24 cellular contexts compared by ENCODE assay signal in genomic region chr17:82062076-82062983, GRCh38. TPM values are rescaled to one million over a fixed set of nuclear protein-coding genes. Genes with fewer than 3 reads are reported as not detected.
DNase-seq lines count a peak whose midpoint lies in the region; ATAC-seq and TF ChIP-seq lines count a peak whose summit lies in the region.
"Had no signal": no experiment of that assay in that cellular context is flagged by ENCODE, and none has a peak within 500 bp of the region (broad histone marks: within the 10 kb centered on the region; RNA-seq: fewer than 3 reads in every experiment).

No MANE protein-coding gene starts in this region.

- intact Hi-C loops in CD4-positive, alpha-beta memory T cell (cut with micrococcal nuclease), result no loop called here
- intact Hi-C loops in lower lobe of right lung (cut with DNase I), result no loop called here

- H3K27ac Mint-ChIP-seq in CD4-positive, alpha-beta memory T cell, result peak overlapping the region in 4 of 7 donors; percentile 4 to 54 (median 32)
- H3K27ac Mint-ChIP-seq in nephron, result no peak overlapping the region
- no peak overlapping the region for H3K27ac Mint-ChIP-seq in activated CD4-positive, alpha-beta T cell treated with anti-CD3 and anti-CD28 coated beads, Interleukin-2, amount 10 ng/mL, durations not matched to agents 7 days and 5 days
- H3K27ac Mint-ChIP-seq: activated naive CD4-positive, alpha-beta T cell treated with anti-CD3 and anti-CD28 coated beads, Interleukin-2, amount 50 U/mL, for 72 hours; effector memory CD8-positive, alpha-beta T cell; WTC11 had no signal

- no peak overlapping the region for H3K27ac ChIP-seq in CD4-positive, alpha-beta memory T cell (ENCODE audit: low read depth, low read length)
- peak overlapping the region; percentile 95 for H3K27ac ChIP-seq in VCaP
- H3K27ac ChIP-seq in lower lobe of right lung, result no peak overlapping the region
- H3K27ac ChIP-seq: coronary artery, esophagus squamous epithelium, neutrophil, tibial nerve had no signal

- ATAC-seq in lower lobe of right lung (no peak), HG03097 (IDR thresholded peaks at IDR 0.05; ENCODE audit: low FRiP score, unreplicated experiment) (no peak)
- ATAC-seq: activated naive CD4-positive, alpha-beta T cell treated with anti-CD3 and anti-CD28 coated beads, Interleukin-2, amount 50 U/mL, for 72 hours; effector memory CD8-positive, alpha-beta T cell; WTC11 had no signal

- peaks cover 0 to 22% (median 12%) of the 10 kb centered on the region in 4 donors for H3K4me1 Mint-ChIP-seq in CD4-positive, alpha-beta memory T cell
- H3K4me1 Mint-ChIP-seq in nephron, result no peaks in the 10 kb centered on the region
- H3K4me1 Mint-ChIP-seq in activated CD4-positive, alpha-beta T cell treated with anti-CD3 and anti-CD28 coated beads, Interleukin-2, amount 10 ng/mL, durations not matched to agents 7 days and 5 days, result peaks cover 11% of the 10 kb centered on the region

- no peak for TF ChIP-seq CTCF in VCaP (conservative IDR thresholded peaks at IDR 0.05)
- TF ChIP-seq CTCF in nephron (IDR thresholded peaks at IDR 0.05; ENCODE audit: unreplicated experiment in 3 of 3), result no peak
- no peak for TF ChIP-seq CTCF in lower lobe of right lung (IDR thresholded peaks at IDR 0.05)

- H3K27me3 ChIP-seq in CD4-positive, alpha-beta memory T cell (ENCODE audit: insufficient read depth, low read length), result no peaks in the 10 kb centered on the region
- H3K27me3 ChIP-seq in lower lobe of right lung (ENCODE audit: low read depth), result no peaks in the 10 kb centered on the region
- H3K27me3 ChIP-seq: esophagus squamous epithelium, neutrophil, tibial nerve had no signal

- peaks cover 14% of the 10 kb centered on the region for H3K36me3 ChIP-seq in CD4-positive, alpha-beta memory T cell (ENCODE audit: insufficient read depth, low read length)
- peaks cover 64% of the 10 kb centered on the region for H3K36me3 ChIP-seq in lower lobe of right lung

- peaks cover 0 to 2% (median 0%) of the 10 kb centered on the region in 8 donors for H3K9me3 Mint-ChIP-seq in CD4-positive, alpha-beta memory T cell
- H3K9me3 Mint-ChIP-seq in nephron, result no peaks in the 10 kb centered on the region
- H3K9me3 Mint-ChIP-seq in activated CD4-positive, alpha-beta T cell treated with anti-CD3 and anti-CD28 coated beads, Interleukin-2, amount 10 ng/mL, durations not matched to agents 7 days and 5 days, result no peaks in the 10 kb centered on the region
- H3K9me3 Mint-ChIP-seq: activated naive CD4-positive, alpha-beta T cell treated with anti-CD3 and anti-CD28 coated beads, Interleukin-2, amount 50 U/mL, for 72 hours; effector memory CD8-positive, alpha-beta T cell; WTC11 had no signal

- peak; percentile 46 for DNase-seq in DMS53 (lab: John Stamatoyannopoulos, UW)
- DNase-seq in DMS53 treated with DMSO at 0.1 percent for 48 hours (lab: John Stamatoyannopoulos, UW; ENCODE audit: unreplicated experiment), result no peak
- no peak for DNase-seq in CD4-positive, alpha-beta memory T cell
- no peak for DNase-seq in lower lobe of right lung
- DNase-seq in activated CD4-positive, alpha-beta T cell treated with anti-CD3 and anti-CD28 coated beads, Interleukin-2, amount 10 ng/mL, durations not matched to agents 7 days and 5 days, result no peak
- DNase-seq: AML-193; aorta; effector memory CD8-positive, alpha-beta T cell; esophagus squamous epithelium; foreskin melanocyte; HCEC 1CT; NCI-H1694 treated with DMSO at 0.1 percent for 48 hours; NCI-H510A; stimulated activated CD8-positive, alpha-beta memory T cell treated with anti-CD3 and anti-CD28 coated beads, Interleukin-4, amount 100 ng/mL, for 48 hours; T-helper 9 cell had no signal

- no peaks in the 10 kb centered on the region for H3K9me3 ChIP-seq in CD4-positive, alpha-beta memory T cell (ENCODE audit: control insufficient read depth in 1 of 2, low read length in 2 of 2)
- H3K9me3 ChIP-seq in lower lobe of right lung, result no peaks in the 10 kb centered on the region
- H3K9me3 ChIP-seq: esophagus squamous epithelium, neutrophil, tibial nerve had no signal

- POLR2A ChIA-PET in CD4-positive, alpha-beta memory T cell (lab: Charles Lee; ENCODE audit: partially characterized antibody), result no interaction called here
- POLR2A ChIA-PET in activated CD4-positive, alpha-beta T cell treated with anti-CD3 and anti-CD28 coated beads, Interleukin-2, amount 10 ng/mL, durations not matched to agents 7 days and 5 days (lab: Charles Lee), result no interaction called here

- no peak overlapping the region for H3K4me3 ChIP-seq in CD4-positive, alpha-beta memory T cell (ENCODE audit: low read length in 2 of 2)
- no peak overlapping the region for H3K4me3 ChIP-seq in lower lobe of right lung
- H3K4me3 ChIP-seq: coronary artery, esophagus squamous epithelium, tibial nerve had no signal

- CTCF ChIA-PET in CD4-positive, alpha-beta memory T cell (lab: Charles Lee; ENCODE audit: partially characterized antibody), result no interaction called here
- CTCF ChIA-PET in activated CD4-positive, alpha-beta T cell treated with anti-CD3 and anti-CD28 coated beads, Interleukin-2, amount 10 ng/mL, durations not matched to agents 7 days and 5 days (lab: Charles Lee), result no interaction called here

- H3K4me1 ChIP-seq in CD4-positive, alpha-beta memory T cell (ENCODE audit: insufficient read depth, low read length), result peaks cover 28% of the 10 kb centered on the region
- peaks cover 26% of the 10 kb centered on the region for H3K4me1 ChIP-seq in lower lobe of right lung

- H3K27me3 Mint-ChIP-seq in CD4-positive, alpha-beta memory T cell, result no peaks in the 10 kb centered on the region
- no peaks in the 10 kb centered on the region for H3K27me3 Mint-ChIP-seq in nephron (ENCODE audit: low read depth)
- H3K27me3 Mint-ChIP-seq in activated CD4-positive, alpha-beta T cell treated with anti-CD3 and anti-CD28 coated beads, Interleukin-2, amount 10 ng/mL, durations not matched to agents 7 days and 5 days, result no peaks in the 10 kb centered on the region
- H3K27me3 Mint-ChIP-seq: effector memory CD8-positive, alpha-beta T cell had no signal

- peaks cover 0 to 19% of the 10 kb centered on the region in 2 donors for H3K36me3 Mint-ChIP-seq in CD4-positive, alpha-beta memory T cell
- peaks cover 9% of the 10 kb centered on the region for H3K36me3 Mint-ChIP-seq in nephron (ENCODE audit: low read depth)
- peaks cover 3% of the 10 kb centered on the region for H3K36me3 Mint-ChIP-seq in activated CD4-positive, alpha-beta T cell treated with anti-CD3 and anti-CD28 coated beads, Interleukin-2, amount 10 ng/mL, durations not matched to agents 7 days and 5 days (ENCODE audit: low read depth)

- no peak overlapping the region for H3K4me3 Mint-ChIP-seq in CD4-positive, alpha-beta memory T cell
- H3K4me3 Mint-ChIP-seq in nephron, result peak overlapping the region; percentile 32 to 63 (median 44)
- H3K4me3 Mint-ChIP-seq in activated CD4-positive, alpha-beta T cell treated with anti-CD3 and anti-CD28 coated beads, Interleukin-2, amount 10 ng/mL, durations not matched to agents 7 days and 5 days, result no peak overlapping the region
- H3K4me3 Mint-ChIP-seq: effector memory CD8-positive, alpha-beta T cell; WTC11 had no signal

RNA-seq across cellular contexts. Expression of gene DUS1L, which starts 3.3 kb away (rescaled TPM):
- 100 to 1,000 TPM; 139 to 141 TPM for total RNA-seq in CD4-positive, alpha-beta memory T cell
- polyA plus RNA-seq in CD4-positive, alpha-beta memory T cell, result 100 to 1,000 TPM in 1 of 2 donors, 10 to 100 TPM in 1; 48.1 to 138 TPM
- 85.1 TPM for total RNA-seq in lower lobe of right lung
- total RNA-seq in activated CD4-positive, alpha-beta T cell treated with anti-CD3 and anti-CD28 coated beads, Interleukin-2, amount 10 ng/mL, durations not matched to agents 7 days and 5 days, result 100 to 1,000 TPM; 113 to 127 TPM

RNA-seq across cellular contexts. Expression of gene GPS1, which starts 10.6 kb away (rescaled TPM):
- 10 to 100 TPM; 85.1 to 89.0 TPM for total RNA-seq in CD4-positive, alpha-beta memory T cell
- polyA plus RNA-seq in CD4-positive, alpha-beta memory T cell, result 100 to 1,000 TPM; 139 to 148 TPM
- total RNA-seq in lower lobe of right lung, result 71.5 TPM
- total RNA-seq in activated CD4-positive, alpha-beta T cell treated with anti-CD3 and anti-CD28 coated beads, Interleukin-2, amount 10 ng/mL, durations not matched to agents 7 days and 5 days, result 10 to 100 TPM; 78.5 to 92.1 TPM

RNA-seq across cellular contexts. Expression of gene RFNG, which starts 10.7 kb away (rescaled TPM):
- total RNA-seq in CD4-positive, alpha-beta memory T cell, result 10 to 100 TPM; 37.6 to 44.0 TPM
- polyA plus RNA-seq in CD4-positive, alpha-beta memory T cell, result 1 to 10 TPM; 6.2 to 8.2 TPM
- 35.1 TPM for total RNA-seq in lower lobe of right lung
- 10 to 100 TPM; 29.0 to 29.8 TPM for total RNA-seq in activated CD4-positive, alpha-beta T cell treated with anti-CD3 and anti-CD28 coated beads, Interleukin-2, amount 10 ng/mL, durations not matched to agents 7 days and 5 days

RNA-seq across cellular contexts. Expression of gene DCXR, which starts 24.8 kb away (rescaled TPM):
- total RNA-seq in CD4-positive, alpha-beta memory T cell, result 10 to 100 TPM; 65.9 to 68.2 TPM
- 100 to 1,000 TPM; 118 to 164 TPM for polyA plus RNA-seq in CD4-positive, alpha-beta memory T cell
- total RNA-seq in lower lobe of right lung, result 133 TPM
- total RNA-seq in activated CD4-positive, alpha-beta T cell treated with anti-CD3 and anti-CD28 coated beads, Interleukin-2, amount 10 ng/mL, durations not matched to agents 7 days and 5 days, result 100 to 1,000 TPM; 140 to 144 TPM

RNA-seq across cellular contexts. Expression of gene RAC3, which starts 30.9 kb away (rescaled TPM):
- 1 to 10 TPM in 1 of 2 experiments, under 1 TPM in 1; 0.86 to 2.3 TPM for total RNA-seq in CD4-positive, alpha-beta memory T cell
- polyA plus RNA-seq in CD4-positive, alpha-beta memory T cell, result under 1 TPM in 1 of 2 donors, not detected in 1; 0.44 TPM
- 2.8 TPM for total RNA-seq in lower lobe of right lung
- 10 to 100 TPM; 12.2 to 13.7 TPM for total RNA-seq in activated CD4-positive, alpha-beta T cell treated with anti-CD3 and anti-CD28 coated beads, Interleukin-2, amount 10 ng/mL, durations not matched to agents 7 days and 5 days
- total RNA-seq: A172 had no signal

Comparison
In these comparisons a context has a peak if more than half of its experiments do, and no peak if none do; other contexts are left out.
1. H3K27ac Mint-ChIP-seq: peak in CD4-positive, alpha-beta memory T cell (4 of 7); none in nephron (0 of 3) and activated CD4-positive, alpha-beta T cell treated with anti-CD3 and anti-CD28 coated beads, Interleukin-2, amount 10 ng/mL, durations not matched to agents 7 days and 5 days (single experiment).
2. H3K4me3 Mint-ChIP-seq: peak in nephron (3 of 3); none in CD4-positive, alpha-beta memory T cell (0 of 8) and activated CD4-positive, alpha-beta T cell treated with anti-CD3 and anti-CD28 coated beads, Interleukin-2, amount 10 ng/mL, durations not matched to agents 7 days and 5 days (single experiment).